26 cellular contexts compared by ENCODE assay signal in genomic region chr1:44015206-44015605, GRCh38.
DNase-seq lines count a peak whose midpoint lies in the region; ATAC-seq and TF ChIP-seq lines count a peak whose summit lies in the region.
"Had no signal": no experiment of that assay in that cellular context is flagged by ENCODE, and none has a peak within 500 bp of the region (broad histone marks: within the 10 kb centered on the region; RNA-seq: fewer than 3 reads in every experiment).

No MANE protein-coding gene starts in this region.

- H3K9me3 ChIP-seq in RWPE2 (ENCODE audit: severe bottlenecking) (no peaks in the 10 kb centered on the region), endocrine pancreas (ENCODE audit: control insufficient read depth, low read length) (no peaks in the 10 kb centered on the region)
- H3K9me3 ChIP-seq: BLaER1 treated with 17β-estradiol and CSF1 and Interleukin-3, amounts not matched to agents 10 nM and 100 nM had no signal

- H3K36me3 ChIP-seq in RWPE2 (ENCODE audit: low read depth) (peaks cover 5% of the 10 kb centered on the region; the same call in 1 of the 2 replicates), endocrine pancreas (ENCODE audit: control insufficient read depth, insufficient read depth, low read length) (no peaks in the 10 kb centered on the region)
- H3K36me3 ChIP-seq: BLaER1 treated with 17β-estradiol and CSF1 and Interleukin-3, amounts not matched to agents 10 nM and 100 nM had no signal

- no peak overlapping the region for H3K9ac ChIP-seq in endocrine pancreas (ENCODE audit: control insufficient read depth, insufficient read depth, low read length)
- H3K9ac ChIP-seq: BLaER1 treated with 17β-estradiol and CSF1 and Interleukin-3, amounts not matched to agents 10 nM and 100 nM had no signal

- no peak for TF ChIP-seq CTCF in RWPE2 (IDR thresholded peaks at IDR 0.05; ENCODE audit: poor library complexity, severe bottlenecking)

- no peak overlapping the region for H3K4me3 ChIP-seq in RWPE2 (ENCODE audit: severe bottlenecking)
- peak overlapping the region; percentile 41 for H3K4me3 ChIP-seq in endocrine pancreas (ENCODE audit: control insufficient read depth, insufficient read depth, low read length)
- H3K4me3 ChIP-seq: BLaER1 treated with 17β-estradiol and CSF1 and Interleukin-3, amounts not matched to agents 10 nM and 100 nM; hepatocyte; smooth muscle cell had no signal

- no peak overlapping the region for H3K27ac ChIP-seq in RWPE2 (ENCODE audit: poor library complexity, severe bottlenecking)
- H3K27ac ChIP-seq in layer of hippocampus (ENCODE audit: low read depth, low read length): peak overlapping the region; percentile 95
- H3K27ac ChIP-seq in substantia nigra (ENCODE audit: low read depth, low read length, poor library complexity, severe bottlenecking): peak overlapping the region; percentile 99
- H3K27ac ChIP-seq: BLaER1 treated with 17β-estradiol and CSF1 and Interleukin-3, amounts not matched to agents 10 nM and 100 nM; foreskin keratinocyte; hepatocyte; VCaP had no signal

- H3K27me3 ChIP-seq in RWPE2 (ENCODE audit: insufficient read depth, poor library complexity, severe bottlenecking): no peaks in the 10 kb centered on the region
- H3K27me3 ChIP-seq in endocrine pancreas (ENCODE audit: control insufficient read depth, insufficient read depth, low read length): no peaks in the 10 kb centered on the region
- no peaks in the 10 kb centered on the region for H3K27me3 ChIP-seq in layer of hippocampus (ENCODE audit: control insufficient read depth, insufficient read depth, low read length)
- H3K27me3 ChIP-seq: BLaER1 treated with 17β-estradiol and CSF1 and Interleukin-3, amounts not matched to agents 10 nM and 100 nM; foreskin keratinocyte; hepatocyte had no signal

- DNase-seq in RWPE2 (ENCODE audit: low spot score) (peak; percentile 49), substantia nigra (lab: John Stamatoyannopoulos, UW) (peak in 15 of 49 donors; percentile 16 to 45 (median 33)), DMS153 treated with DMSO at 0.1 percent for 48 hours (lab: John Stamatoyannopoulos, UW; ENCODE audit: unreplicated experiment) (no peak), NCI-H2107 (lab: John Stamatoyannopoulos, UW) (no peak), NCI-H1092 (lab: John Stamatoyannopoulos, UW) (no peak), NCI-H1048 (lab: John Stamatoyannopoulos, UW) (no peak)
- DNase-seq: activated CD4-positive, alpha-beta T cell treated with anti-CD3 and anti-CD28 coated beads for 4 hours; activated CD8-positive, alpha-beta memory T cell treated with anti-CD3 and anti-CD28 coated beads for 24 hours; activated effector memory CD4-positive, alpha-beta T cell treated with anti-CD3 and anti-CD28 coated beads, Interleukin-2, amount 50 U/mL, for 16 hours; activated naive CD8-positive, alpha-beta T cell treated with anti-CD3 and anti-CD28 coated beads, Interleukin-2, amount 10 ng/mL, durations not matched to agents 7 days and 5 days; COR-L47; effector memory CD4-positive, alpha-beta T cell; foreskin keratinocyte; GF-D8; H7; NCI-H1436 treated with DMSO at 0.1 percent for 48 hours; NCI-H446 treated with DMSO at 0.1 percent for 48 hours; SHP77; stimulated activated CD4-positive, alpha-beta T cell treated with anti-CD3 and anti-CD28 coated beads, Interleukin-1b, Interleukin-23, amount 100 ng/mL, for 48 hours had no signal

- H3K4me1 ChIP-seq in RWPE2 (ENCODE audit: insufficient read depth, poor library complexity, severe bottlenecking) (no peaks in the 10 kb centered on the region), endocrine pancreas (ENCODE audit: control insufficient read depth, insufficient read depth, low read length) (no peaks in the 10 kb centered on the region)
- H3K4me1 ChIP-seq: foreskin keratinocyte had no signal

- no peak for ATAC-seq in RWPE2 (ENCODE audit: low read depth)
- ATAC-seq: foreskin keratinocyte, left lobe of liver had no signal
